ENCODE assay signal across 1 cellular context in genomic region chr14:63544641-63545234, GRCh38.
TF ChIP-seq lines count a peak whose summit lies in the region.

No MANE protein-coding gene starts in this region.

TF ChIP-seq in GM23338, 12 proteins besides CTCF, POLR2A, EP300 and RAD21 (continued from another document):
- TF ChIP-seq ETS1 (IDR thresholded peaks at IDR 0.05) (no peak), NANOG (IDR thresholded peaks at IDR 0.05; ENCODE audit: borderline replicate concordance) (no peak), ZNF331 (CRISPR knock-in tag; IDR thresholded peaks at IDR 0.05; ENCODE audit: low read depth) (no peak), CREB1 (CRISPR knock-in tag; IDR thresholded peaks at IDR 0.05; ENCODE audit: low read depth) (no peak), STAT1 (IDR thresholded peaks at IDR 0.05; ENCODE audit: unreplicated experiment) (no peak)
